10 cellular contexts compared by ENCODE assay signal in the genomic region with DNA sequence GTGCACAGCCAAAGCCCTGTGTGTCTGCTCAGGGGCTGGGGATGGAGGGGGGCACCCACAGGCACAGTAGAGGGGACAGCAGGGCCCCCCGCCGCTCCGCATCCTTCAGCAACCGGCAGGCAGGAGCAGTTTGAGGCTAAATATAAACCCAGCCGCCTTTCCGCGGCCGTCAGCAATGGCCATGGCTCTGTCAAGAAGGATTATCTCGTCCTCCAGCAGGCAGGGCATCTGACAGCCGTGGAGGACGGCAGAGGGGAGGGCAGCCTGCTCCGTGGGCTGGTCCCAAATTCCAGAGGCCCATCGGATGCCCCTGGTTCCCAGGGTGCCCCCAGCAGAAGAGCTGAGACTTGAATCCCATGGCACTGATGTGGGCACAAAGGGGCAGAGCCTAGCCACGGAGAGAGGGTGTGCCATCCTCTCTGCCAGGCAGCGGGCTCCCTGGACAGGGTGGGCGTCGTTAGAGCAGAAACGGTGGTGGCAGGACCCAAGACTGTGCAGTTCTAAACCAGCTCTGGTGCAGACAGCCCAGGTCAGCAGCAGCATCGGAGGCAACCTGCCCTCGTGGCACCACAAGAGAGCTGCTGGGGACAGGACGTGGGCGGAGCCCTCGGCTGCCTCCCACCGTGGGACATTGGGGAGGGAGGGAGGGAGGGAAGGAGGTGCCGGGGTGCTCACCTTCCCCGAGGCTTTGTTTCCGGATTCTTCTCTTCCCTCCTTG.
A peak's percentile ranks its signal among the peaks of the same experiment; 100 is the strongest.
DNase-seq lines count a peak whose midpoint lies in the region; ATAC-seq, FAIRE-seq and TF ChIP-seq lines count a peak whose summit lies in the region.
"Had no signal": no experiment of that assay in that cellular context is flagged by ENCODE, and none has a peak within 500 bp of the region (broad histone marks: within the 10 kb centered on the region; RNA-seq: fewer than 3 reads in every experiment).

No MANE protein-coding gene starts in this region.

- H3K27ac ChIP-seq in HepG2 (ENCODE audit: extremely low read length, insufficient read depth, low read length) = no peak overlapping the region
- no peak overlapping the region for H3K27ac ChIP-seq in right lobe of liver
- H3K27ac ChIP-seq in thyroid gland = peak overlapping the region; percentile 87 to 92 (median 89)

- H3K4me1 ChIP-seq in HepG2 (ENCODE audit: insufficient read depth, low read length) (peaks cover 74% of the 10 kb centered on the region), right lobe of liver (peaks cover 0 to 37% (median 16%) of the 10 kb centered on the region in 4 donors), thyroid gland (peaks cover 57 to 86% of the 10 kb centered on the region in 2 donors)

- H3K4me1 Mint-ChIP-seq in activated T-helper 1 cell treated with anti-CD3 and anti-CD28 coated beads, Interleukin-12 subunit alpha, Interleukin-12 subunit beta, Interleukin-2, Interleukin-4 antibody, amounts not matched to agents 30 ng/mL and 10 ng/mL and 1 ng/mL, durations not matched to agents 14 hours and 24 hours and 36 hours (ENCODE audit: low read depth) = peaks cover 37% of the 10 kb centered on the region

- no peaks in the 10 kb centered on the region for H3K9me3 Mint-ChIP-seq in activated T-helper 1 cell treated with anti-CD3 and anti-CD28 coated beads, Interleukin-12 subunit alpha, Interleukin-12 subunit beta, Interleukin-2, Interleukin-4 antibody, amounts not matched to agents 30 ng/mL and 10 ng/mL and 1 ng/mL, durations not matched to agents 14 hours and 24 hours and 36 hours
- H3K9me3 Mint-ChIP-seq: immature natural killer cell had no signal

- no peak overlapping the region for H3K27ac Mint-ChIP-seq in activated T-helper 1 cell treated with anti-CD3 and anti-CD28 coated beads, Interleukin-12 subunit alpha, Interleukin-12 subunit beta, Interleukin-2, Interleukin-4 antibody, amounts not matched to agents 30 ng/mL and 10 ng/mL and 1 ng/mL, durations not matched to agents 14 hours and 24 hours and 36 hours
- H3K27ac Mint-ChIP-seq: immature natural killer cell had no signal

- intact Hi-C loops in HepG2 (cut with micrococcal nuclease; ENCODE audit: unreplicated experiment) = no loop called here
- intact Hi-C loops in right lobe of liver (cut with DNase I) = no loop called here
- intact Hi-C loops in activated T-helper 1 cell treated with anti-CD3 and anti-CD28 coated beads, Interleukin-12 subunit alpha, Interleukin-12 subunit beta, Interleukin-2, Interleukin-4 antibody, amounts not matched to agents 30 ng/mL and 10 ng/mL and 1 ng/mL, durations not matched to agents 14 hours and 24 hours and 36 hours (cut with micrococcal nuclease) = no loop called here
- intact Hi-C loops in left ventricle myocardium superior (cut with micrococcal nuclease) = no loop called here
- intact Hi-C loops in thyroid gland (cut with DNase I) = no loop called here

- H3K4me3 Mint-ChIP-seq in activated T-helper 1 cell treated with anti-CD3 and anti-CD28 coated beads, Interleukin-12 subunit alpha, Interleukin-12 subunit beta, Interleukin-2, Interleukin-4 antibody, amounts not matched to agents 30 ng/mL and 10 ng/mL and 1 ng/mL, durations not matched to agents 14 hours and 24 hours and 36 hours = peak overlapping the region; percentile 42

- TF ChIP-seq EP300 in HepG2 (IDR thresholded peaks at IDR 0.05; ENCODE audit: low read depth in 2 of 2, low read length in 2 of 2) = no peak
- no peak for TF ChIP-seq EP300 in HepG2 (CRISPR knock-in tag; IDR thresholded peaks at IDR 0.05; ENCODE audit: borderline replicate concordance)

- no peak for ATAC-seq in HepG2
- no peak for ATAC-seq in right lobe of liver
- ATAC-seq in left ventricle myocardium superior = peak; percentile 73
- no peak for ATAC-seq in GM21390 (IDR thresholded peaks at IDR 0.05; ENCODE audit: unreplicated experiment)

- in situ Hi-C loops in HepG2 (cut with HindIII; ENCODE audit: extremely low pct_ligation_motif_present, low pct_unique_long_range_greater_than_20kb) = no loop called here

- no peak for FAIRE-seq in HepG2 (lab: Jason Lieb, UNC)

- no TSS peak for BruUV-seq in HepG2 (replicated peaks; lab: Mats Ljungman, UMichigan)

- H3K9me3 ChIP-seq in HepG2 (ENCODE audit: low read length) = no peaks in the 10 kb centered on the region
- H3K9me3 ChIP-seq in right lobe of liver = no peaks in the 10 kb centered on the region
- H3K9me3 ChIP-seq in thyroid gland = no peaks in the 10 kb centered on the region

- no peak overlapping the region for H3K4me2 ChIP-seq in HepG2 (ENCODE audit: low read depth, low read length)

- no peak for DNase-seq in HepG2 (ENCODE audit: low spot score)
- DNase-seq in right lobe of liver = no peak
- peak; percentile 17 for DNase-seq in activated T-helper 1 cell treated with anti-CD3 and anti-CD28 coated beads, Interleukin-12 subunit alpha, Interleukin-12 subunit beta, Interleukin-2, Interleukin-4 antibody, amounts not matched to agents 30 ng/mL and 10 ng/mL and 1 ng/mL, durations not matched to agents 14 hours and 24 hours and 36 hours (ENCODE audit: low spot score)
- peak; percentile 69 for DNase-seq in left ventricle myocardium superior
- peak; percentile 59 to 67 for DNase-seq in thyroid gland
- no peak for DNase-seq in ureter (ENCODE audit: low spot score)
- DNase-seq in NCI-H2196 (lab: John Stamatoyannopoulos, UW; ENCODE audit: unreplicated experiment) = no peak
- DNase-seq: posterior cingulate gyrus had no signal

- H3K79me2 ChIP-seq in HepG2 (ENCODE audit: insufficient read depth, low read length) = no peaks in the 10 kb centered on the region

- peaks cover 17% of the 10 kb centered on the region; the same call in 1 of the 2 replicates for H4K20me1 ChIP-seq in HepG2 (ENCODE audit: insufficient read depth, low read length)

- TF ChIP-seq CTCF in HepG2 (CRISPR knock-in tag; IDR thresholded peaks at IDR 0.05) (no peak), right lobe of liver (IDR thresholded peaks at IDR 0.05) (no peak), thyroid gland (IDR thresholded peaks at IDR 0.05) (no peak)

- TF ChIP-seq POLR2A in HepG2 (IDR thresholded peaks at IDR 0.05; ENCODE audit: insufficient read depth in 1 of 2, low read depth in 2 of 2, low read length in 2 of 2) (no peak), right lobe of liver (IDR thresholded peaks at IDR 0.05) (no peak), thyroid gland (IDR thresholded peaks at IDR 0.05) (no peak)

- no peaks in the 10 kb centered on the region for H3K27me3 Mint-ChIP-seq in activated T-helper 1 cell treated with anti-CD3 and anti-CD28 coated beads, Interleukin-12 subunit alpha, Interleukin-12 subunit beta, Interleukin-2, Interleukin-4 antibody, amounts not matched to agents 30 ng/mL and 10 ng/mL and 1 ng/mL, durations not matched to agents 14 hours and 24 hours and 36 hours (ENCODE audit: insufficient read depth)

- H3K4me3 ChIP-seq in HepG2 (replicated peaks in 1 of 3; ENCODE audit: insufficient read depth in 1 of 3, low read depth in 2 of 3, low read length in 3 of 3) (no peak overlapping the region), right lobe of liver (no peak overlapping the region), thyroid gland (replicated peaks in 1 of 3) (no peak overlapping the region)

- no peak overlapping the region for H3K9ac ChIP-seq in HepG2 (ENCODE audit: insufficient read depth, low read depth, low read length)

- peaks cover 12 to 21% of the 10 kb centered on the region in 2 experiments; a peak in 2 of 5 replicates for H3K27me3 ChIP-seq in HepG2 (ENCODE audit: control insufficient read depth in 1 of 2, insufficient read depth in 2 of 2, low read length in 2 of 2)
- H3K27me3 ChIP-seq in right lobe of liver = no peaks in the 10 kb centered on the region
- H3K27me3 ChIP-seq in thyroid gland = no peaks in the 10 kb centered on the region

- H3K36me3 ChIP-seq in HepG2 (replicated peaks in 1 of 2; ENCODE audit: control insufficient read depth in 1 of 2, insufficient read depth in 2 of 2, low read length in 2 of 2) (no peaks in the 10 kb centered on the region), right lobe of liver (no peaks in the 10 kb centered on the region), thyroid gland (no peaks in the 10 kb centered on the region)

- TF ChIP-seq RAD21 in HepG2 (CRISPR knock-in tag; IDR thresholded peaks at IDR 0.05) = no peak

- POLR2A ChIA-PET in HepG2 (lab: Yijun Ruan, JAX) = no interaction called here

- WGBS in HepG2 (ENCODE audit: low lambda C conversion rate) = 54% methylated on average over 21 of the region's 27 CpGs
- WGBS in right lobe of liver (ENCODE audit: insufficient coverage, low coverage, low lambda C conversion rate, missing lambda C conversion rate) = 20% methylated on average over 2 of the region's 27 CpGs
- 60% methylated on average over 12 to 17 of the region's 27 CpGs for WGBS in thyroid gland, 2 donors

- CTCF ChIA-PET in HepG2 (lab: Yijun Ruan, JAX; ENCODE audit: low intra/inter-chr PET ratio, low total read pairs) = no interaction called here

- no peak overlapping the region for H2AFZ ChIP-seq in HepG2 (ENCODE audit: low read length)

- H3K36me3 Mint-ChIP-seq in activated T-helper 1 cell treated with anti-CD3 and anti-CD28 coated beads, Interleukin-12 subunit alpha, Interleukin-12 subunit beta, Interleukin-2, Interleukin-4 antibody, amounts not matched to agents 30 ng/mL and 10 ng/mL and 1 ng/mL, durations not matched to agents 14 hours and 24 hours and 36 hours (ENCODE audit: low read depth) = no peaks in the 10 kb centered on the region
- H3K36me3 Mint-ChIP-seq: immature natural killer cell had no signal

TF ChIP-seq in HepG2, 621 proteins besides CTCF, POLR2A, EP300 and RAD21 (continues in another document):
- TF ChIP-seq ZBTB33 (CRISPR knock-in tag; IDR thresholded peaks at IDR 0.05) (peak; percentile 8; the same call in 1 of the 2 replicates), TCF12 (IDR thresholded peaks at IDR 0.05) (no peak), TCF12 (CRISPR knock-in tag; IDR thresholded peaks at IDR 0.05) (no peak)

Comparison
In these comparisons a context has a peak if more than half of its experiments do, and no peak if none do; other contexts are left out.
1. DNase-seq: peak in activated T-helper 1 cell treated with anti-CD3 and anti-CD28 coated beads, Interleukin-12 subunit alpha, Interleukin-12 subunit beta, Interleukin-2, Interleukin-4 antibody, amounts not matched to agents 30 ng/mL and 10 ng/mL and 1 ng/mL, durations not matched to agents 14 hours and 24 hours and 36 hours (single experiment), left ventricle myocardium superior (single experiment) and thyroid gland (2 of 2); none in HepG2 (single experiment), right lobe of liver (0 of 3), ureter (single experiment) and NCI-H2196 (single experiment).
2. H3K27ac ChIP-seq: peak in thyroid gland (3 of 3); none in HepG2 (single experiment) and right lobe of liver (0 of 3).